ENCODE assay signal across 14 cellular contexts in the genomic region with DNA sequence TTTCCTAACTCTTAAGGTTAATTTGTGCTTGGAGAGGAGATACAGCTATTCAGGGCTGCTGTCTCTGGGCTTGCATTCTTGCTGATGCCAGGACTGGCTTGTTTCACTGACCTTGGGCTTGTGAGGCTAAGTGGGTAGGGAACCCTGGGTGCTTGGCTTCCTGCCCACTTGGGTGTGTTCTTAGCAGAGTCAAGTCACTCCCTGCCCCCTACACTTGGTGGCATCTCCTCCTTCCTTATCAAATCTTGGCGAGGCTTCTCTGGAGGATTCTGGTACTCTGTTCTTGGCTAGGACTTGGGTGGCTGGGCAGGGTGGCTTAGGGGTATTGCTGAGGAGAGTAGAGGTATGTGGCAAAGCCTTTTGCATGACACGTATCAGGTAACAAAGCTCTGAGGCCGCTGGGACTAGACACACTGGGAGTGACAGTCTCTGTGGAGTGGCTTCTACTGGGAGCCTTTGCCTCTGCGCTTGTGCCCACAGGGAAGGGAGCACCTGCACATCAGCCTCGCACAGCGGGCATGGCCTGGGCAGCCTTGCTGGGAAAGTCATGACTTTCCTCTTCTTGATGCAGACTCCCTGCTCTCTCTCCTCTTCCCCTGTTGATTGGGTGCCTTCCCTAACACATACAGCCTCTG. TPM values are rescaled to one million over a fixed set of nuclear protein-coding genes. Genes with fewer than 3 reads are reported as not detected.
DNase-seq lines count a peak whose midpoint lies in the region; ATAC-seq and TF ChIP-seq lines count a peak whose summit lies in the region.
"Had no signal": no experiment of that assay in that cellular context is flagged by ENCODE, and none has a peak within 500 bp of the region (broad histone marks: within the 10 kb centered on the region; RNA-seq: fewer than 3 reads in every experiment).

No MANE protein-coding gene starts in this region.

- H3K27me3 Mint-ChIP-seq in osteocyte (ENCODE audit: unreplicated experiment) = no peaks in the 10 kb centered on the region
- H3K27me3 Mint-ChIP-seq in T-helper 2 cell treated with Interferon-gamma antibody and Interleukin-4, amounts not matched to agents 5 μg/mL and 100 μg/mL, for 36 hours (ENCODE audit: low read depth) = no peaks in the 10 kb centered on the region
- H3K27me3 Mint-ChIP-seq: activated T-helper 17 cell treated with anti-CD3 and anti-CD28 coated beads, Interleukin-2, amount 50 U/mL, for 72 hours; CD4-positive, alpha-beta memory T cell; central memory CD8-positive, alpha-beta T cell had no signal

- H3K27ac Mint-ChIP-seq in osteocyte (ENCODE audit: unreplicated experiment) = no peak overlapping the region
- H3K27ac Mint-ChIP-seq in T-helper 2 cell treated with Interferon-gamma antibody and Interleukin-4, amounts not matched to agents 5 μg/mL and 100 μg/mL, for 36 hours = no peak overlapping the region
- H3K27ac Mint-ChIP-seq: stimulated activated effector memory CD8-positive, alpha-beta T cell treated with anti-CD3 and anti-CD28 coated beads, Interleukin-12 subunit alpha, Interleukin-12 subunit beta, amount 100 ng/mL, for 72 hours had no signal

- peaks cover 26% of the 10 kb centered on the region for H3K4me1 Mint-ChIP-seq in osteocyte (ENCODE audit: unreplicated experiment)
- peaks cover 6% of the 10 kb centered on the region for H3K4me1 Mint-ChIP-seq in T-helper 2 cell treated with Interferon-gamma antibody and Interleukin-4, amounts not matched to agents 5 μg/mL and 100 μg/mL, for 36 hours (ENCODE audit: low read depth)

- intact Hi-C loops in Right ventricle myocardium inferior (cut with DNase I) = loop anchor here (2.0 to 5.0 kb wide), 4 partner anchors 41 to 431 kb away; a partner anchor contains a TSS

- no peak for TF ChIP-seq CTCF in osteocyte (IDR thresholded peaks at IDR 0.05)

- H3K36me3 Mint-ChIP-seq in osteocyte (ENCODE audit: unreplicated experiment) = no peaks in the 10 kb centered on the region
- H3K36me3 Mint-ChIP-seq in T-helper 2 cell treated with Interferon-gamma antibody and Interleukin-4, amounts not matched to agents 5 μg/mL and 100 μg/mL, for 36 hours (ENCODE audit: low read depth) = no peaks in the 10 kb centered on the region
- H3K36me3 Mint-ChIP-seq: stimulated activated effector memory CD8-positive, alpha-beta T cell treated with anti-CD3 and anti-CD28 coated beads, Interleukin-12 subunit alpha, Interleukin-12 subunit beta, amount 100 ng/mL, for 72 hours had no signal

- peak; percentile 69 for ATAC-seq in Right ventricle myocardium inferior
- ATAC-seq in HG03175 (IDR thresholded peaks at IDR 0.05; ENCODE audit: unreplicated experiment) = no peak
- ATAC-seq: activated T-helper 17 cell treated with anti-CD3 and anti-CD28 coated beads, Interleukin-2, amount 50 U/mL, for 72 hours; stimulated activated effector memory CD8-positive, alpha-beta T cell treated with anti-CD3 and anti-CD28 coated beads, Interleukin-12 subunit alpha, Interleukin-12 subunit beta, amount 100 ng/mL, for 72 hours had no signal

- DNase-seq in EL (peak; percentile 5), NCI-H69 (lab: John Stamatoyannopoulos, UW) (peak; percentile 42), Right ventricle myocardium inferior (ENCODE audit: missing footprints) (no peak), osteocyte (ENCODE audit: extremely low spot score, unreplicated experiment) (peak; percentile 74), ACHN (no peak), SKM-1 (lab: John Stamatoyannopoulos, UW; ENCODE audit: unreplicated experiment) (no peak)
- no peak for DNase-seq in T-helper 2 cell treated with Interferon-gamma antibody and Interleukin-4, amounts not matched to agents 5 μg/mL and 100 μg/mL, for 36 hours (ENCODE audit: low spot score)
- DNase-seq: CD4-positive, alpha-beta memory T cell; Karpas-422; SHP77 treated with DMSO at 0.1 percent for 48 hours had no signal

- no peaks in the 10 kb centered on the region for H3K9me3 Mint-ChIP-seq in osteocyte (ENCODE audit: unreplicated experiment)
- H3K9me3 Mint-ChIP-seq in T-helper 2 cell treated with Interferon-gamma antibody and Interleukin-4, amounts not matched to agents 5 μg/mL and 100 μg/mL, for 36 hours = no peaks in the 10 kb centered on the region
- H3K9me3 Mint-ChIP-seq: activated T-helper 17 cell treated with anti-CD3 and anti-CD28 coated beads, Interleukin-2, amount 50 U/mL, for 72 hours; central memory CD8-positive, alpha-beta T cell; stimulated activated effector memory CD8-positive, alpha-beta T cell treated with anti-CD3 and anti-CD28 coated beads, Interleukin-12 subunit alpha, Interleukin-12 subunit beta, amount 100 ng/mL, for 72 hours had no signal

- in situ Hi-C loops in ACHN (cut with HindIII; ENCODE audit: low pct_ligation_motif_present, low pct_unique_long_range_greater_than_20kb, low sequenced_read_pairs) = no loop called here

- H3K4me3 Mint-ChIP-seq in osteocyte (ENCODE audit: unreplicated experiment) = no peak overlapping the region
- H3K4me3 Mint-ChIP-seq in T-helper 2 cell treated with Interferon-gamma antibody and Interleukin-4, amounts not matched to agents 5 μg/mL and 100 μg/mL, for 36 hours = no peak overlapping the region
- H3K4me3 Mint-ChIP-seq: activated T-helper 17 cell treated with anti-CD3 and anti-CD28 coated beads, Interleukin-2, amount 50 U/mL, for 72 hours; CD4-positive, alpha-beta memory T cell; central memory CD8-positive, alpha-beta T cell; stimulated activated effector memory CD8-positive, alpha-beta T cell treated with anti-CD3 and anti-CD28 coated beads, Interleukin-12 subunit alpha, Interleukin-12 subunit beta, amount 100 ng/mL, for 72 hours had no signal

RNA-seq across cellular contexts. Expression of a gene that starts 41.8 kb away (rescaled TPM):
- total RNA-seq in Right ventricle myocardium inferior (11.7 TPM), osteocyte (13.1 and 13.9 TPM in 2 replicates)

Comparison
In these comparisons a context has a peak if more than half of its experiments do, and no peak if none do; other contexts are left out.
1. DNase-seq: peak in EL (single experiment), NCI-H69 (single experiment) and osteocyte (single experiment); none in Right ventricle myocardium inferior (single experiment), ACHN (single experiment), SKM-1 (single experiment) and T-helper 2 cell treated with Interferon-gamma antibody and Interleukin-4, amounts not matched to agents 5 μg/mL and 100 μg/mL, for 36 hours (single experiment).